Comparison of ENCODE assay signal across 1 cellular context in genomic region chr16:80540516-80541305, GRCh38.
A peak's percentile ranks its signal among the peaks of the same experiment; 100 is the strongest.
TF ChIP-seq lines count a peak whose summit lies in the region.

DYNLRB2 (plus strand) TSS chr16:80540993; CDS start chr16:80541077, 84 bp downstream.

TF ChIP-seq in GM23338, 12 proteins besides CTCF, POLR2A, EP300 and RAD21 (continued from another document):
- no peak for TF ChIP-seq REST (IDR thresholded peaks at IDR 0.05; ENCODE audit: unreplicated experiment)
- no peak for TF ChIP-seq EZH2 (IDR thresholded peaks at IDR 0.05; ENCODE audit: low read depth, unreplicated experiment)
- TF ChIP-seq JUNB (IDR thresholded peaks at IDR 0.05; ENCODE audit: unreplicated experiment), result no peak
- peak; percentile 77 for TF ChIP-seq POLR2AphosphoS5 (IDR thresholded peaks at IDR 0.05; ENCODE audit: low read depth)
- no peak for TF ChIP-seq STAT1 (IDR thresholded peaks at IDR 0.05; ENCODE audit: unreplicated experiment)
- TF ChIP-seq ZNF462 (CRISPR knock-in tag; IDR thresholded peaks at IDR 0.05), result no peak
